Comparison of ENCODE assay signal across 1 cellular context in the genomic region with DNA sequence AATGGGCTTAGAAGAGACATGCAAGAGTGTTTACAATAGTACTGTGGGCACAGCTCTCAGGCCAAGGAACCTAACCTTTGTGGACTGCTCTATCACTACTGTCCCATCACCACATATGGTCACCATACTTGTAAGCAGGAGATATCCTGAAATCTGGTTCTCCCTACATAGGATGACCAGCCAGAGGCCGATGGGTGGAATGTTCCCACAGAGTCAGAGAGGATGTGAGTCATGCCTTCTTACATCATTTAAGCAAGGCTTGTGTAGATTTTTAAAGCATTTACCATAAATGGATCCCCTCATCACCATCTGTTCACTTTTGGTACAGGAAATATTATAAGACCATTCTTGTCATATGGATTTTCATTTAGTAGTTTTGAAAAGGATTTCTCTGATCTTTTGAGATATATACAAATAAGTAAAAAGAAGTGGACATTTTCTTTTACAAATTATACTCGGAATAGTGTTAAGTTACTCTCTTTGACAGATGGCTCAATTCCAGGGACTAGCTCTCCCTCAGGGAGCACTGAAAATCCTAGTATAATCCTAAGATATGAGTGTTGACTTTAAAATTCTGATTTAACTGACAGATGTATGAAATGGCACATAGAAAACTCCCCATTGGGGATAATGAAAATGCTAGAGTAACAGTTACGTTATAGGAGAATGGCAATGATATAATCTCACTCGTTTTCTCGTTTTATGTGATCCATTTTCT.
TF ChIP-seq lines count a peak whose summit lies in the region.

No MANE protein-coding gene starts in this region.

TF ChIP-seq in H1, 55 proteins besides CTCF, POLR2A, EP300 and RAD21:
- TF ChIP-seq, protein P1, sequence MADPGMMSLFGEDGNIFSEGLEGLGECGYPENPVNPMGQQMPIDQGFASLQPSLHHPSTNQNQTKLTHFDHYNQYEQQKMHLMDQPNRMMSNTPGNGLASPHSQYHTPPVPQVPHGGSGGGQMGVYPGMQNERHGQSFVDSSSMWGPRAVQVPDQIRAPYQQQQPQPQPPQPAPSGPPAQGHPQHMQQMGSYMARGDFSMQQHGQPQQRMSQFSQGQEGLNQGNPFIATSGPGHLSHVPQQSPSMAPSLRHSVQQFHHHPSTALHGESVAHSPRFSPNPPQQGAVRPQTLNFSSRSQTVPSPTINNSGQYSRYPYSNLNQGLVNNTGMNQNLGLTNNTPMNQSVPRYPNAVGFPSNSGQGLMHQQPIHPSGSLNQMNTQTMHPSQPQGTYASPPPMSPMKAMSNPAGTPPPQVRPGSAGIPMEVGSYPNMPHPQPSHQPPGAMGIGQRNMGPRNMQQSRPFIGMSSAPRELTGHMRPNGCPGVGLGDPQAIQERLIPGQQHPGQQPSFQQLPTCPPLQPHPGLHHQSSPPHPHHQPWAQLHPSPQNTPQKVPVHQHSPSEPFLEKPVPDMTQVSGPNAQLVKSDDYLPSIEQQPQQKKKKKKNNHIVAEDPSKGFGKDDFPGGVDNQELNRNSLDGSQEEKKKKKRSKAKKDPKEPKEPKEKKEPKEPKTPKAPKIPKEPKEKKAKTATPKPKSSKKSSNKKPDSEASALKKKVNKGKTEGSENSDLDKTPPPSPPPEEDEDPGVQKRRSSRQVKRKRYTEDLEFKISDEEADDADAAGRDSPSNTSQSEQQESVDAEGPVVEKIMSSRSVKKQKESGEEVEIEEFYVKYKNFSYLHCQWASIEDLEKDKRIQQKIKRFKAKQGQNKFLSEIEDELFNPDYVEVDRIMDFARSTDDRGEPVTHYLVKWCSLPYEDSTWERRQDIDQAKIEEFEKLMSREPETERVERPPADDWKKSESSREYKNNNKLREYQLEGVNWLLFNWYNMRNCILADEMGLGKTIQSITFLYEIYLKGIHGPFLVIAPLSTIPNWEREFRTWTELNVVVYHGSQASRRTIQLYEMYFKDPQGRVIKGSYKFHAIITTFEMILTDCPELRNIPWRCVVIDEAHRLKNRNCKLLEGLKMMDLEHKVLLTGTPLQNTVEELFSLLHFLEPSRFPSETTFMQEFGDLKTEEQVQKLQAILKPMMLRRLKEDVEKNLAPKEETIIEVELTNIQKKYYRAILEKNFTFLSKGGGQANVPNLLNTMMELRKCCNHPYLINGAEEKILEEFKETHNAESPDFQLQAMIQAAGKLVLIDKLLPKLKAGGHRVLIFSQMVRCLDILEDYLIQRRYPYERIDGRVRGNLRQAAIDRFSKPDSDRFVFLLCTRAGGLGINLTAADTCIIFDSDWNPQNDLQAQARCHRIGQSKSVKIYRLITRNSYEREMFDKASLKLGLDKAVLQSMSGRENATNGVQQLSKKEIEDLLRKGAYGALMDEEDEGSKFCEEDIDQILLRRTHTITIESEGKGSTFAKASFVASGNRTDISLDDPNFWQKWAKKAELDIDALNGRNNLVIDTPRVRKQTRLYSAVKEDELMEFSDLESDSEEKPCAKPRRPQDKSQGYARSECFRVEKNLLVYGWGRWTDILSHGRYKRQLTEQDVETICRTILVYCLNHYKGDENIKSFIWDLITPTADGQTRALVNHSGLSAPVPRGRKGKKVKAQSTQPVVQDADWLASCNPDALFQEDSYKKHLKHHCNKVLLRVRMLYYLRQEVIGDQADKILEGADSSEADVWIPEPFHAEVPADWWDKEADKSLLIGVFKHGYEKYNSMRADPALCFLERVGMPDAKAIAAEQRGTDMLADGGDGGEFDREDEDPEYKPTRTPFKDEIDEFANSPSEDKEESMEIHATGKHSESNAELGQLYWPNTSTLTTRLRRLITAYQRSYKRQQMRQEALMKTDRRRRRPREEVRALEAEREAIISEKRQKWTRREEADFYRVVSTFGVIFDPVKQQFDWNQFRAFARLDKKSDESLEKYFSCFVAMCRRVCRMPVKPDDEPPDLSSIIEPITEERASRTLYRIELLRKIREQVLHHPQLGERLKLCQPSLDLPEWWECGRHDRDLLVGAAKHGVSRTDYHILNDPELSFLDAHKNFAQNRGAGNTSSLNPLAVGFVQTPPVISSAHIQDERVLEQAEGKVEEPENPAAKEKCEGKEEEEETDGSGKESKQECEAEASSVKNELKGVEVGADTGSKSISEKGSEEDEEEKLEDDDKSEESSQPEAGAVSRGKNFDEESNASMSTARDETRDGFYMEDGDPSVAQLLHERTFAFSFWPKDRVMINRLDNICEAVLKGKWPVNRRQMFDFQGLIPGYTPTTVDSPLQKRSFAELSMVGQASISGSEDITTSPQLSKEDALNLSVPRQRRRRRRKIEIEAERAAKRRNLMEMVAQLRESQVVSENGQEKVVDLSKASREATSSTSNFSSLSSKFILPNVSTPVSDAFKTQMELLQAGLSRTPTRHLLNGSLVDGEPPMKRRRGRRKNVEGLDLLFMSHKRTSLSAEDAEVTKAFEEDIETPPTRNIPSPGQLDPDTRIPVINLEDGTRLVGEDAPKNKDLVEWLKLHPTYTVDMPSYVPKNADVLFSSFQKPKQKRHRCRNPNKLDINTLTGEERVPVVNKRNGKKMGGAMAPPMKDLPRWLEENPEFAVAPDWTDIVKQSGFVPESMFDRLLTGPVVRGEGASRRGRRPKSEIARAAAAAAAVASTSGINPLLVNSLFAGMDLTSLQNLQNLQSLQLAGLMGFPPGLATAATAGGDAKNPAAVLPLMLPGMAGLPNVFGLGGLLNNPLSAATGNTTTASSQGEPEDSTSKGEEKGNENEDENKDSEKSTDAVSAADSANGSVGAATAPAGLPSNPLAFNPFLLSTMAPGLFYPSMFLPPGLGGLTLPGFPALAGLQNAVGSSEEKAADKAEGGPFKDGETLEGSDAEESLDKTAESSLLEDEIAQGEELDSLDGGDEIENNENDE (IDR thresholded peaks at IDR 0.05; ENCODE audit: insufficient replicate concordance, low read length): no peak
- TF ChIP-seq, protein P2, sequence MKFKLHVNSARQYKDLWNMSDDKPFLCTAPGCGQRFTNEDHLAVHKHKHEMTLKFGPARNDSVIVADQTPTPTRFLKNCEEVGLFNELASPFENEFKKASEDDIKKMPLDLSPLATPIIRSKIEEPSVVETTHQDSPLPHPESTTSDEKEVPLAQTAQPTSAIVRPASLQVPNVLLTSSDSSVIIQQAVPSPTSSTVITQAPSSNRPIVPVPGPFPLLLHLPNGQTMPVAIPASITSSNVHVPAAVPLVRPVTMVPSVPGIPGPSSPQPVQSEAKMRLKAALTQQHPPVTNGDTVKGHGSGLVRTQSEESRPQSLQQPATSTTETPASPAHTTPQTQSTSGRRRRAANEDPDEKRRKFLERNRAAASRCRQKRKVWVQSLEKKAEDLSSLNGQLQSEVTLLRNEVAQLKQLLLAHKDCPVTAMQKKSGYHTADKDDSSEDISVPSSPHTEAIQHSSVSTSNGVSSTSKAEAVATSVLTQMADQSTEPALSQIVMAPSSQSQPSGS (IDR thresholded peaks at IDR 0.05; ENCODE audit: low read length): no peak
- TF ChIP-seq CHD1 (IDR thresholded peaks at IDR 0.05; ENCODE audit: low read depth, low read length) (no peak), JUND (IDR thresholded peaks at IDR 0.05; ENCODE audit: low read length) (peak; percentile 58; the same call in 1 of the 2 replicates)
